ENCODE assay signal across 27 cellular contexts in genomic region chr3:21508244-21508643, GRCh38.
"Had no signal": no experiment of that assay in that cellular context is flagged by ENCODE, and none has a peak within 500 bp of the region (broad histone marks: within the 10 kb centered on the region; RNA-seq: fewer than 3 reads in every experiment).

No MANE protein-coding gene starts in this region.

- DNase-seq: activated B cell treated with CpG ODN at 0.5 μM for 24 hours; activated CD4-positive, alpha-beta T cell treated with anti-CD3 and anti-CD28 coated beads, Interleukin-2, amount 50 U/mL, for 1 hour; activated CD8-positive, alpha-beta T cell treated with anti-CD3 and anti-CD28 coated beads for 36 hours; activated gamma-delta T cell treated with Interleukin-2 at 50 U/mL for 16 hours; activated naive CD8-positive, alpha-beta T cell treated with anti-CD3 and anti-CD28 coated beads, Interleukin-2, amount 50 U/mL, for 24 hours; activated T-cell treated with anti-CD3 and anti-CD28 coated beads, Interleukin-2, amount 50 U/mL, for 4 hours; amygdala; caudate nucleus; cortex of kidney; effector memory CD8-positive, alpha-beta T cell; erythroblast; gastrocnemius medialis; glutamatergic neuron; left lung; lower lobe of right lung; mesenchymal stem cell; naive thymus-derived CD8-positive, alpha-beta T cell; occipital lobe; psoas muscle; stimulated activated CD4-positive, alpha-beta T cell treated with anti-CD3 and anti-CD28 coated beads, Interleukin-15, amount 100 ng/mL, for 24 hours; stimulated activated CD4-positive, alpha-beta T cell treated with anti-CD3 and anti-CD28 coated beads, Interleukin-2, amount 100 ng/mL, for 24 hours; stimulated activated naive B cell treated with anti-CD40 and anti-IgM and Interleukin-4, amounts not matched to agents 10 μg/mL and 1 μg/mL and 100 μg/mL, for 72 hours had no signal

- H3K79me2 ChIP-seq: parathyroid adenoma had no signal

- H3K4me3 ChIP-seq: gastrocnemius medialis, left lung, lower lobe of right lung, neural progenitor cell, psoas muscle, tibial nerve had no signal

- ATAC-seq: activated CD8-positive, alpha-beta T cell treated with anti-CD3 and anti-CD28 coated beads for 36 hours; activated naive CD8-positive, alpha-beta T cell treated with anti-CD3 and anti-CD28 coated beads, Interleukin-2, amount 50 U/mL, for 24 hours; activated T-cell treated with anti-CD3 and anti-CD28 coated beads, Interleukin-2, amount 50 U/mL, for 4 hours; activated T-helper 17 cell treated with anti-CD3 and anti-CD28 coated beads, Interleukin-2, amount 50 U/mL, for 72 hours; effector memory CD8-positive, alpha-beta T cell; gastrocnemius medialis; left lung; lower lobe of right lung; naive thymus-derived CD8-positive, alpha-beta T cell; psoas muscle; stimulated activated naive B cell treated with anti-CD40 and anti-IgM and Interleukin-4, amounts not matched to agents 10 μg/mL and 1 μg/mL and 100 μg/mL, for 72 hours had no signal

- H2AFZ ChIP-seq: neural progenitor cell, parathyroid adenoma had no signal

- H3K36me3 Mint-ChIP-seq: activated naive CD4-positive, alpha-beta T cell treated with anti-CD3 and anti-CD28 coated beads, Interleukin-2, amount 50 U/mL, for 24 hours; naive thymus-derived CD8-positive, alpha-beta T cell; neural progenitor cell; stimulated activated naive B cell treated with anti-CD40 and anti-IgM and Interleukin-4, amounts not matched to agents 10 μg/mL and 1 μg/mL and 100 μg/mL, for 72 hours had no signal

- H3K27me3 Mint-ChIP-seq: activated B cell treated with CpG ODN at 0.5 μM for 24 hours; activated CD8-positive, alpha-beta T cell treated with anti-CD3 and anti-CD28 coated beads for 36 hours; activated naive CD4-positive, alpha-beta T cell treated with anti-CD3 and anti-CD28 coated beads, Interleukin-2, amount 50 U/mL, for 24 hours; activated naive CD8-positive, alpha-beta T cell treated with anti-CD3 and anti-CD28 coated beads, Interleukin-2, amount 50 U/mL, for 24 hours; activated T-helper 17 cell treated with anti-CD3 and anti-CD28 coated beads, Interleukin-2, amount 50 U/mL, for 72 hours; effector memory CD8-positive, alpha-beta T cell; naive thymus-derived CD8-positive, alpha-beta T cell; stimulated activated naive B cell treated with anti-CD40 and anti-IgM and Interleukin-4, amounts not matched to agents 10 μg/mL and 1 μg/mL and 100 μg/mL, for 72 hours had no signal

- H3K36me3 ChIP-seq: gastrocnemius medialis, left lung, lower lobe of right lung, neural progenitor cell, tibial nerve had no signal

- H3K27me3 ChIP-seq: gastrocnemius medialis, left lung, neural progenitor cell, tibial nerve had no signal

- H3K4me2 ChIP-seq: neural progenitor cell had no signal

- H3K9ac ChIP-seq: neural progenitor cell, parathyroid adenoma had no signal

- H3K4me1 Mint-ChIP-seq: activated B cell treated with CpG ODN at 0.5 μM for 24 hours; activated naive CD4-positive, alpha-beta T cell treated with anti-CD3 and anti-CD28 coated beads, Interleukin-2, amount 50 U/mL, for 24 hours; activated naive CD8-positive, alpha-beta T cell treated with anti-CD3 and anti-CD28 coated beads, Interleukin-2, amount 50 U/mL, for 24 hours; activated T-helper 17 cell treated with anti-CD3 and anti-CD28 coated beads, Interleukin-2, amount 50 U/mL, for 72 hours; naive thymus-derived CD8-positive, alpha-beta T cell; neural progenitor cell; stimulated activated naive B cell treated with anti-CD40 and anti-IgM and Interleukin-4, amounts not matched to agents 10 μg/mL and 1 μg/mL and 100 μg/mL, for 72 hours had no signal

- H3K4me1 ChIP-seq: gastrocnemius medialis, left lung, lower lobe of right lung, neural progenitor cell, parathyroid adenoma, psoas muscle, tibial nerve had no signal

- H3K27ac Mint-ChIP-seq: activated B cell treated with CpG ODN at 0.5 μM for 24 hours; activated CD8-positive, alpha-beta T cell treated with anti-CD3 and anti-CD28 coated beads for 36 hours; activated naive CD4-positive, alpha-beta T cell treated with anti-CD3 and anti-CD28 coated beads, Interleukin-2, amount 50 U/mL, for 24 hours; activated naive CD8-positive, alpha-beta T cell treated with anti-CD3 and anti-CD28 coated beads, Interleukin-2, amount 50 U/mL, for 24 hours; activated T-helper 17 cell treated with anti-CD3 and anti-CD28 coated beads, Interleukin-2, amount 50 U/mL, for 72 hours; effector memory CD8-positive, alpha-beta T cell; naive thymus-derived CD8-positive, alpha-beta T cell; neural progenitor cell; stimulated activated naive B cell treated with anti-CD40 and anti-IgM and Interleukin-4, amounts not matched to agents 10 μg/mL and 1 μg/mL and 100 μg/mL, for 72 hours had no signal

- H3K4me3 Mint-ChIP-seq: activated B cell treated with CpG ODN at 0.5 μM for 24 hours; activated CD8-positive, alpha-beta T cell treated with anti-CD3 and anti-CD28 coated beads for 36 hours; activated naive CD4-positive, alpha-beta T cell treated with anti-CD3 and anti-CD28 coated beads, Interleukin-2, amount 50 U/mL, for 24 hours; activated naive CD8-positive, alpha-beta T cell treated with anti-CD3 and anti-CD28 coated beads, Interleukin-2, amount 50 U/mL, for 24 hours; activated T-cell treated with anti-CD3 and anti-CD28 coated beads, Interleukin-2, amount 50 U/mL, for 4 hours; activated T-helper 17 cell treated with anti-CD3 and anti-CD28 coated beads, Interleukin-2, amount 50 U/mL, for 72 hours; effector memory CD8-positive, alpha-beta T cell; naive thymus-derived CD8-positive, alpha-beta T cell; neural progenitor cell; stimulated activated naive B cell treated with anti-CD40 and anti-IgM and Interleukin-4, amounts not matched to agents 10 μg/mL and 1 μg/mL and 100 μg/mL, for 72 hours had no signal

- H3K9me3 ChIP-seq: gastrocnemius medialis, left lung, lower lobe of right lung, psoas muscle, tibial nerve had no signal

- H3K27ac ChIP-seq: gastrocnemius medialis, left lung, lower lobe of right lung, neural progenitor cell, parathyroid adenoma, psoas muscle, tibial nerve had no signal

- H3K9me3 Mint-ChIP-seq: neural progenitor cell had no signal
